In genomic region chr6:142693446-142693845, GRCh38 we compare ENCODE assay signal across 11 cellular contexts.
DNase-seq lines count a peak whose midpoint lies in the region; ATAC-seq and TF ChIP-seq lines count a peak whose summit lies in the region.
"Had no signal": no experiment of that assay in that cellular context is flagged by ENCODE, and none has a peak within 500 bp of the region (broad histone marks: within the 10 kb centered on the region; RNA-seq: fewer than 3 reads in every experiment).

No MANE protein-coding gene starts in this region.

- H3K36me3 ChIP-seq in adipocyte (ENCODE audit: control insufficient read depth, insufficient read depth, low read length, severe bottlenecking), result no peaks in the 10 kb centered on the region
- H3K36me3 ChIP-seq: BE2C, heart left ventricle, ovary had no signal

- peaks cover 15% of the 10 kb centered on the region for H3K4me1 ChIP-seq in adipocyte (ENCODE audit: control insufficient read depth, insufficient read depth, low read length)

- DNase-seq in left ventricle myocardium superior (no peak), Right ventricle myocardium inferior (ENCODE audit: missing footprints) (no peak), adipocyte (ENCODE audit: low read depth) (peak; percentile 64), foreskin fibroblast (peak; percentile 73 to 84), stromal cell of bone marrow (ENCODE audit: low read depth) (peak; percentile 87), DMS153 treated with DMSO at 0.1 percent for 48 hours (lab: John Stamatoyannopoulos, UW; ENCODE audit: unreplicated experiment) (no peak)
- no peak for DNase-seq in activated CD4-positive, alpha-beta T cell treated with anti-CD3 and anti-CD28 coated beads for 48 hours

- H3K4me3 ChIP-seq in adipocyte (ENCODE audit: low read length) (peak overlapping the region; percentile 69), foreskin fibroblast (ENCODE audit: low read depth in 1 of 2, low read length in 2 of 2) (no peak overlapping the region)
- H3K4me3 ChIP-seq: ovary had no signal

- H3K9me3 ChIP-seq in adipocyte (ENCODE audit: control insufficient read depth, low read length), result no peaks in the 10 kb centered on the region
- H3K9me3 ChIP-seq: BE2C, heart left ventricle, ovary had no signal

- peak overlapping the region; percentile 39 for H3K9ac ChIP-seq in adipocyte (ENCODE audit: low read length)

- ATAC-seq in left ventricle myocardium superior (peak; percentile 16), Right ventricle myocardium inferior (no peak), GM21825 (IDR thresholded peaks at IDR 0.05; ENCODE audit: unreplicated experiment) (no peak)

- TF ChIP-seq CTCF in foreskin fibroblast (IDR thresholded peaks at IDR 0.05; ENCODE audit: low read depth, low read length), result no peak

- intact Hi-C loops in left ventricle myocardium superior (cut with micrococcal nuclease) (loop anchor here (5.0 kb wide), 1 partner anchor 334 kb away; no protein-coding TSS in a partner anchor), Right ventricle myocardium inferior (cut with DNase I) (loop anchor here (1.0 to 5.0 kb wide), 3 partner anchors 194 to 733 kb away; no protein-coding TSS in a partner anchor)

- no peaks in the 10 kb centered on the region for H3K27me3 ChIP-seq in adipocyte (replicated peaks; ENCODE audit: control insufficient read depth, insufficient read depth, low read length)
- H3K27me3 ChIP-seq: BE2C, heart left ventricle, ovary had no signal

Comparison
In these comparisons a context has a peak if more than half of its experiments do, and no peak if none do; other contexts are left out.
1. DNase-seq: peak in adipocyte (single experiment), foreskin fibroblast (2 of 2) and stromal cell of bone marrow (single experiment); none in left ventricle myocardium superior (single experiment), Right ventricle myocardium inferior (single experiment), activated CD4-positive, alpha-beta T cell treated with anti-CD3 and anti-CD28 coated beads for 48 hours (single experiment) and DMS153 treated with DMSO at 0.1 percent for 48 hours (single experiment).